ENCODE assay signal across 18 cellular contexts in the genomic region with DNA sequence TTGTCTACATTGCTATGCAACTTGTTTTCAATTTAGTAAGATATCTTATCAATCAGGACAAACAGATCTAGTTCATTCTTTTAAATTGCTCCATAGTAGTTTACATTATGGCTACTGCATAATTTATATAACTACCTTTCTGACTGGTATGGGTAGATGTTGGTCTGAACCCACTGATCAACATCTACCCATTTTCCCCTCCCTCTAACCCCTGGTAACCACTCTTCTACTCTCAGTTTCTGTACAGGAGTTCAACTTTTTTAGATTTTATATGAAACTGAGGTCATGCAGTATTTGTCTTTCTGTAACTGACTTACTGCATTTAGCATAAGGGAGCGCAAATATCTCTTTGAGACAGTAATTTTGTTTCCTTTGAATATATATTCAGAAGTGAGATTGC.
A peak's percentile ranks its signal among the peaks of the same experiment; 100 is the strongest.
DNase-seq lines count a peak whose midpoint lies in the region; ATAC-seq and TF ChIP-seq lines count a peak whose summit lies in the region.
"Had no signal": no experiment of that assay in that cellular context is flagged by ENCODE, and none has a peak within 500 bp of the region (broad histone marks: within the 10 kb centered on the region; RNA-seq: fewer than 3 reads in every experiment).

No MANE protein-coding gene starts in this region.

- H3K27ac ChIP-seq in CD4-positive, alpha-beta T cell (ENCODE audit: low read depth, low read length): no peak overlapping the region
- H3K27ac ChIP-seq: BLaER1 had no signal

- ATAC-seq in activated CD4-positive, alpha-beta T cell treated with anti-CD3 and anti-CD28 coated beads for 36 hours: peak; percentile 58
- no peak for ATAC-seq in CD4-positive, alpha-beta T cell (ENCODE audit: poor library complexity)
- no peak for ATAC-seq in effector memory CD8-positive, alpha-beta T cell (replicated peaks)
- ATAC-seq in left lobe of liver: no peak

- no peaks in the 10 kb centered on the region for H3K27me3 Mint-ChIP-seq in activated CD4-positive, alpha-beta T cell treated with anti-CD3 and anti-CD28 coated beads for 36 hours
- no peaks in the 10 kb centered on the region for H3K27me3 Mint-ChIP-seq in CD4-positive, alpha-beta T cell
- H3K27me3 Mint-ChIP-seq in effector memory CD8-positive, alpha-beta T cell: no peaks in the 10 kb centered on the region
- H3K27me3 Mint-ChIP-seq: IgD-negative memory B cell had no signal

- H3K4me1 Mint-ChIP-seq in activated CD4-positive, alpha-beta T cell treated with anti-CD3 and anti-CD28 coated beads for 36 hours: peaks cover 12% of the 10 kb centered on the region
- no peaks in the 10 kb centered on the region for H3K4me1 Mint-ChIP-seq in CD4-positive, alpha-beta T cell (ENCODE audit: low read depth)
- H3K4me1 Mint-ChIP-seq in effector memory CD8-positive, alpha-beta T cell (ENCODE audit: low read depth in 2 of 2): peaks cover 0 to 2% of the 10 kb centered on the region in 2 donors

- POLR2A ChIA-PET in activated CD4-positive, alpha-beta T cell treated with anti-CD3 and anti-CD28 coated beads for 36 hours (lab: Charles Lee): no interaction called here
- POLR2A ChIA-PET in CD4-positive, alpha-beta T cell (lab: Charles Lee): no interaction called here

- intact Hi-C loops in activated CD4-positive, alpha-beta T cell treated with anti-CD3 and anti-CD28 coated beads for 36 hours (cut with DNase I, micrococcal nuclease): no loop called here
- intact Hi-C loops in CD4-positive, alpha-beta T cell (cut with DNase I, micrococcal nuclease): no loop called here

- H3K9me3 Mint-ChIP-seq in activated CD4-positive, alpha-beta T cell treated with anti-CD3 and anti-CD28 coated beads for 36 hours (ENCODE audit: low read depth): no peaks in the 10 kb centered on the region
- H3K9me3 Mint-ChIP-seq in CD4-positive, alpha-beta T cell: no peaks in the 10 kb centered on the region
- no peaks in the 10 kb centered on the region for H3K9me3 Mint-ChIP-seq in effector memory CD8-positive, alpha-beta T cell
- H3K9me3 Mint-ChIP-seq: IgD-negative memory B cell had no signal

- H3K36me3 Mint-ChIP-seq in activated CD4-positive, alpha-beta T cell treated with anti-CD3 and anti-CD28 coated beads for 36 hours (ENCODE audit: low read depth): peaks cover 12% of the 10 kb centered on the region
- peaks cover 80% of the 10 kb centered on the region for H3K36me3 Mint-ChIP-seq in CD4-positive, alpha-beta T cell (ENCODE audit: low read depth)
- H3K36me3 Mint-ChIP-seq in effector memory CD8-positive, alpha-beta T cell (ENCODE audit: insufficient read depth): peaks cover 23% of the 10 kb centered on the region

- CTCF ChIA-PET in activated CD4-positive, alpha-beta T cell treated with anti-CD3 and anti-CD28 coated beads for 36 hours (lab: Charles Lee): interaction anchor here (0.6 kb wide), 1 partner anchor 11 kb away, joined by 3 read pairs; no protein-coding TSS in a partner anchor
- CTCF ChIA-PET in CD4-positive, alpha-beta T cell (lab: Charles Lee): no interaction called here

- no peak overlapping the region for H3K4me3 Mint-ChIP-seq in activated CD4-positive, alpha-beta T cell treated with anti-CD3 and anti-CD28 coated beads for 36 hours
- H3K4me3 Mint-ChIP-seq in CD4-positive, alpha-beta T cell: no peak overlapping the region
- H3K4me3 Mint-ChIP-seq in effector memory CD8-positive, alpha-beta T cell: no peak overlapping the region
- H3K4me3 Mint-ChIP-seq: IgD-negative memory B cell had no signal

- TF ChIP-seq CTCF in CD4-positive, alpha-beta T cell (IDR thresholded peaks at IDR 0.05): no peak

- no peaks in the 10 kb centered on the region for H3K9me3 ChIP-seq in CD4-positive, alpha-beta T cell (ENCODE audit: control insufficient read depth, low read length)
- H3K9me3 ChIP-seq: BLaER1 had no signal

- no peak overlapping the region for H3K27ac Mint-ChIP-seq in activated CD4-positive, alpha-beta T cell treated with anti-CD3 and anti-CD28 coated beads for 36 hours
- H3K27ac Mint-ChIP-seq in CD4-positive, alpha-beta T cell: peak overlapping the region; percentile 61
- peak overlapping the region; percentile 42 to 49 for H3K27ac Mint-ChIP-seq in effector memory CD8-positive, alpha-beta T cell

- no peak for DNase-seq in activated CD4-positive, alpha-beta T cell treated with anti-CD3 and anti-CD28 coated beads for 36 hours
- no peak for DNase-seq in activated CD4-positive, alpha-beta T cell treated with anti-CD3 and anti-CD28 coated beads for 48 hours
- no peak for DNase-seq in CD4-positive, alpha-beta T cell
- DNase-seq in NCI-H526 treated with DMSO at 0.1 percent for 48 hours (lab: John Stamatoyannopoulos, UW) (peak; percentile 88), Ammon's horn (ENCODE audit: low spot score) (no peak), NAMALWA (ENCODE audit: low spot score) (no peak), left lobe of liver (ENCODE audit: low spot score) (no peak)
- DNase-seq in effector memory CD8-positive, alpha-beta T cell: no peak
- DNase-seq: 8988T, DND-41, NCI-H1417, NCI-H1930, NCI-H446, OCI-M1, RPMI8226, SIG-M5 had no signal

- no peaks in the 10 kb centered on the region for H3K27me3 ChIP-seq in CD4-positive, alpha-beta T cell (ENCODE audit: control insufficient read depth, insufficient read depth, low read length)
- H3K27me3 ChIP-seq: BLaER1 had no signal
